Comparison of ENCODE assay signal across 8 cellular contexts in genomic region chr11:313787-314547, GRCh38.
A peak's percentile ranks its signal among the peaks of the same experiment; 100 is the strongest.
DNase-seq lines count a peak whose midpoint lies in the region; ATAC-seq and TF ChIP-seq lines count a peak whose summit lies in the region.

Gene IFITM1, plus strand, starts transcription at chr11:314040. Its CDS starts 131 bp downstream, at chr11:314171.

- H3K4me3 Mint-ChIP-seq in stimulated activated naive CD8-positive, alpha-beta T cell treated with anti-CD3 and anti-CD28 coated beads, Interleukin-15, amount 100 ng/mL, for 72 hours = peak within 1 kb of the TSS; percentile 94 to 98

- peak within 1 kb of the TSS; percentile 97 to 99 for H3K27ac Mint-ChIP-seq in stimulated activated naive CD8-positive, alpha-beta T cell treated with anti-CD3 and anti-CD28 coated beads, Interleukin-15, amount 100 ng/mL, for 72 hours

- H3K9me3 Mint-ChIP-seq in stimulated activated naive CD8-positive, alpha-beta T cell treated with anti-CD3 and anti-CD28 coated beads, Interleukin-15, amount 100 ng/mL, for 72 hours = no peaks in the 10 kb centered on the region

- no peak for TF ChIP-seq CTCF in cardiac fibroblast (IDR thresholded peaks at IDR 0.05; ENCODE audit: low read depth, low read length)

- peak; percentile 37 for ATAC-seq in HG02571 (IDR thresholded peaks at IDR 0.05; ENCODE audit: unreplicated experiment)
- ATAC-seq in stimulated activated naive CD8-positive, alpha-beta T cell treated with anti-CD3 and anti-CD28 coated beads, Interleukin-15, amount 100 ng/mL, for 72 hours = peak; percentile 62

- DNase-seq in GM03348 (ENCODE audit: low spot score) (peak; percentile 88), T-helper 2 cell (peak in 3 of 5 experiments; percentile 42 to 87 (median 74)), cardiac fibroblast (ENCODE audit: low read depth in 2 of 2) (peak; percentile 62 to 92), kidney glomerular epithelial cell (lab: John Stamatoyannopoulos, UW) (peak; percentile 63), COR-L47 (lab: John Stamatoyannopoulos, UW) (no peak), cortex of kidney (lab: John Stamatoyannopoulos, UW) (no peak)
- peak; percentile 72 to 87 for DNase-seq in stimulated activated naive CD8-positive, alpha-beta T cell treated with anti-CD3 and anti-CD28 coated beads, Interleukin-15, amount 100 ng/mL, for 72 hours

- peaks cover 43% of the 10 kb centered on the region for H3K4me1 Mint-ChIP-seq in stimulated activated naive CD8-positive, alpha-beta T cell treated with anti-CD3 and anti-CD28 coated beads, Interleukin-15, amount 100 ng/mL, for 72 hours

- H3K4me3 ChIP-seq in cardiac fibroblast (replicated peaks in 1 of 2; ENCODE audit: low read depth in 2 of 2, low read length in 2 of 2) = peak within 1 kb of the TSS; percentile 43 to 68

- no peaks in the 10 kb centered on the region for H3K27me3 Mint-ChIP-seq in stimulated activated naive CD8-positive, alpha-beta T cell treated with anti-CD3 and anti-CD28 coated beads, Interleukin-15, amount 100 ng/mL, for 72 hours

Comparison
In these comparisons a context has a peak if more than half of its experiments do, and no peak if none do; other contexts are left out.
1. DNase-seq: peak in GM03348 (single experiment), T-helper 2 cell (3 of 5), cardiac fibroblast (2 of 2), kidney glomerular epithelial cell (single experiment) and stimulated activated naive CD8-positive, alpha-beta T cell treated with anti-CD3 and anti-CD28 coated beads, Interleukin-15, amount 100 ng/mL, for 72 hours (2 of 2); none in COR-L47 (single experiment) and cortex of kidney (single experiment).